Comparison of ENCODE assay signal across 13 cellular contexts in the genomic region with DNA sequence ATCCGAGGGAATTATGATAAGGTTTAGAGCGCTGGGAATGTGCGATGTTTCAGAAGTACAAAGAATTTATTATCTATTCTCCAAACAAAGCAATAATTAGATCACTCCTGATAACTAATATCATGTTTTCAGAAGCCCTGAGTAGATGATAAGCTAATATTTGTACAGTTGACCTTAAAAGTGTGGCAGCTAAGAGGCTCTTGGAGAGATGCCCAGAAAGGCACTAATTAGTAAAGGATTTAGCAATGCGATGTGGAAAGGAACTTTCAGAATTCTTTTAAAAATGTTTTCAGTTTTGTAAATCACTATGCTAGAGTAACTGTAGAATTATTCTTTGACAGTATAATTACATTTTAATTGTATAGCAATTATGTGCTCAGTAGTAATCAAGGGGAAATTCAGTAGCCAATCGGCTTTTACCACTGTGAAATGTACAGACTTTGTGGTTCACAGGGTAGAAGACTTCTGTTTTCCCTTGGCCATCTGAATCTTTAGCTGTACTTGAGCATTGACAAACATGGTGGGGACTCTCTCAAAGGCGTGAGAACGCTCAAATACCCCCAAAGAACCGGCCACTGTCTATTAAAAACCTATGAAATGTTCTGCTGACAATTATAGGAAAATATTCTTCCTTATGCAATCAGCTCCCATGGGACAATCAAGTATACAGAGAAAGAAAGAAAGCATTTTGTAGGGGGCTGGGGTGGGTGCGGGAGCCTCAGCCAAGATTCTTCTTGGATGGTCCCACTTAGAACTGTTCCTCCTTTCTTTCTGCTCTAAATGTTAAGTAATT.
DNase-seq lines count a peak whose midpoint lies in the region; ATAC-seq and TF ChIP-seq lines count a peak whose summit lies in the region.
"Had no signal": no experiment of that assay in that cellular context is flagged by ENCODE, and none has a peak within 500 bp of the region (broad histone marks: within the 10 kb centered on the region; RNA-seq: fewer than 3 reads in every experiment).

No MANE protein-coding gene starts in this region.

- H2AFZ ChIP-seq in PC-3 (ENCODE audit: low read length): peak overlapping the region; percentile 22; the same call in 1 of the 2 replicates

- H3K36me3 ChIP-seq in PC-3 (ENCODE audit: low read depth, low read length): no peaks in the 10 kb centered on the region
- no peaks in the 10 kb centered on the region for H3K36me3 ChIP-seq in esophagus squamous epithelium
- H3K36me3 ChIP-seq: transverse colon had no signal

- H3K4me3 ChIP-seq in AG10803 (ENCODE audit: low read length): no peak overlapping the region
- peak overlapping the region; percentile 25; the same call in 1 of the 2 replicates for H3K4me3 ChIP-seq in PC-3 (ENCODE audit: low read length)
- no peak overlapping the region for H3K4me3 ChIP-seq in esophagus squamous epithelium
- H3K4me3 ChIP-seq: transverse colon had no signal

- POLR2A ChIA-PET in PC-3 (lab: Charles Lee; ENCODE audit: unreplicated experiment): interaction anchor here (0.7 kb wide), 1 partner anchor 240 kb away, joined by 3 read pairs; no protein-coding TSS in a partner anchor

- H3F3A ChIP-seq in PC-3 (ENCODE audit: low read length, unreplicated experiment): no peaks in the 10 kb centered on the region

- no peak overlapping the region for H3K9ac ChIP-seq in PC-3 (ENCODE audit: low read length)

- 58 to 59% methylated on average over 9 of the region's 9 CpGs for WGBS in esophagus squamous epithelium, 2 donors

- H3K27ac ChIP-seq in PC-3 (ENCODE audit: low read length) (no peak overlapping the region), esophagus squamous epithelium (no peak overlapping the region)
- H3K27ac ChIP-seq: foreskin keratinocyte, transverse colon had no signal

- H3K9me2 ChIP-seq in PC-3 (replicated peaks; ENCODE audit: low read length): no peaks in the 10 kb centered on the region

- no peaks in the 10 kb centered on the region for H3K79me2 ChIP-seq in PC-3 (ENCODE audit: low read length)

- H3K4me2 ChIP-seq in PC-3 (ENCODE audit: low read length): peak overlapping the region; percentile 57

- no peak for TF ChIP-seq POLR2A in esophagus squamous epithelium (IDR thresholded peaks at IDR 0.05)

- no TSS peak for BruUV-seq in PC-3 (replicated peaks; lab: Mats Ljungman, UMichigan)

- ATAC-seq in PC-3 (no peak), left cardiac atrium (peak; percentile 39 to 55), HG02678 (IDR thresholded peaks at IDR 0.05; ENCODE audit: unreplicated experiment) (no peak)
- ATAC-seq: foreskin keratinocyte had no signal

- CTCF ChIA-PET in PC-3 (lab: Charles Lee): no interaction called here

- peaks cover 9% of the 10 kb centered on the region; the same call in 1 of the 2 replicates for H3K4me1 ChIP-seq in PC-3 (ENCODE audit: insufficient read depth, low read length)
- H3K4me1 ChIP-seq in esophagus squamous epithelium: peaks cover 0 to 9% (median 5%) of the 10 kb centered on the region in 3 donors

- peaks cover 3 to 13% (median 7%) of the 10 kb centered on the region in 3 donors for H3K27me3 Mint-ChIP-seq in immature natural killer cell (ENCODE audit: low read depth in 3 of 3)

- no peaks in the 10 kb centered on the region for H4K20me1 ChIP-seq in PC-3 (ENCODE audit: low read length)

- H3K36me3 Mint-ChIP-seq in immature natural killer cell: no peaks in the 10 kb centered on the region

- peak; percentile 78 for DNase-seq in AG10803 (ENCODE audit: low read depth)
- DNase-seq in NCI-H1092 (lab: John Stamatoyannopoulos, UW): peak; percentile 11
- DNase-seq in PC-3: no peak
- no peak for DNase-seq in left cardiac atrium
- DNase-seq in esophagus squamous epithelium (lab: John Stamatoyannopoulos, UW): no peak
- DNase-seq in immature natural killer cell: no peak
- no peak for DNase-seq in activated CD8-positive, alpha-beta memory T cell treated with anti-CD3 and anti-CD28 coated beads, Interleukin-2, amount 50 U/mL, for 4 hours
- DNase-seq: amygdala, foreskin keratinocyte, posterior cingulate gyrus, T1000, transverse colon had no signal

- H3K4me3 Mint-ChIP-seq in immature natural killer cell: no peak overlapping the region

- TF ChIP-seq CTCF in AG10803 (conservative IDR thresholded peaks at IDR 0.05; ENCODE audit: low read length) (no peak), PC-3 (conservative IDR thresholded peaks at IDR 0.05; ENCODE audit: low read depth, low read length) (no peak), esophagus squamous epithelium (IDR thresholded peaks at IDR 0.05) (no peak)

- no peaks in the 10 kb centered on the region for H3K4me1 Mint-ChIP-seq in immature natural killer cell

- intact Hi-C loops in PC-3 (cut with micrococcal nuclease): no loop called here
- intact Hi-C loops in left cardiac atrium (cut with DNase I): no loop called here
- intact Hi-C loops in esophagus squamous epithelium (cut with DNase I): no loop called here

- H3K9me3 Mint-ChIP-seq in immature natural killer cell: no peaks in the 10 kb centered on the region

- H3K27ac Mint-ChIP-seq in immature natural killer cell: no peak overlapping the region

- H3K27me3 ChIP-seq in PC-3 (ENCODE audit: low read length) (no peaks in the 10 kb centered on the region), esophagus squamous epithelium (peaks cover 0 to 4% (median 0%) of the 10 kb centered on the region in 4 donors)
- H3K27me3 ChIP-seq: transverse colon had no signal

- H3K9me3 ChIP-seq in PC-3 (ENCODE audit: low read length) (no peaks in the 10 kb centered on the region), esophagus squamous epithelium (no peaks in the 10 kb centered on the region)
- H3K9me3 ChIP-seq: transverse colon had no signal

Comparison
In these comparisons a context has a peak if more than half of its experiments do, and no peak if none do; other contexts are left out.
1. DNase-seq: peak in AG10803 (single experiment) and NCI-H1092 (single experiment); none in PC-3 (single experiment), left cardiac atrium (single experiment), esophagus squamous epithelium (single experiment), immature natural killer cell (0 of 3) and activated CD8-positive, alpha-beta memory T cell treated with anti-CD3 and anti-CD28 coated beads, Interleukin-2, amount 50 U/mL, for 4 hours (single experiment).
2. ATAC-seq: peak in left cardiac atrium (2 of 2); none in PC-3 (single experiment) and HG02678 (single experiment).